In genomic region chr12:30696103-30696408, GRCh38 we compare ENCODE assay signal across 8 cellular contexts. TPM values are rescaled to one million over a fixed set of nuclear protein-coding genes. Genes with fewer than 3 reads are reported as not detected.
DNase-seq lines count a peak whose midpoint lies in the region; ATAC-seq and TF ChIP-seq lines count a peak whose summit lies in the region.

No MANE protein-coding gene starts in this region.

- no peaks in the 10 kb centered on the region for H3K27me3 ChIP-seq in ascending aorta

- peaks cover 34% of the 10 kb centered on the region for H3K4me1 Mint-ChIP-seq in activated CD8-positive, alpha-beta memory T cell treated with anti-CD3 and anti-CD28 coated beads, Interleukin-2, amount 10 ng/mL, durations not matched to agents 7 days and 5 days

- H3K27ac ChIP-seq in ascending aorta (peak overlapping the region; percentile 62 to 68), mesodermal cell (ENCODE audit: low read depth, low read length, severe bottlenecking) (no peak overlapping the region)

- intact Hi-C loops in ascending aorta (cut with DNase I) = loop anchor here (5.0 kb wide), 1 partner anchor 101 kb away; no protein-coding TSS in a partner anchor

- H3K4me1 ChIP-seq in ascending aorta = peaks cover 10 to 11% of the 10 kb centered on the region in 2 donors
- peaks cover 3% of the 10 kb centered on the region for H3K4me1 ChIP-seq in mesodermal cell (ENCODE audit: control insufficient read depth, insufficient read depth, low read length, poor library complexity, severe bottlenecking)

- peaks cover 10% of the 10 kb centered on the region for H3K36me3 Mint-ChIP-seq in activated CD8-positive, alpha-beta memory T cell treated with anti-CD3 and anti-CD28 coated beads, Interleukin-2, amount 10 ng/mL, durations not matched to agents 7 days and 5 days

- peaks cover 6% of the 10 kb centered on the region for H3K27me3 Mint-ChIP-seq in activated CD8-positive, alpha-beta memory T cell treated with anti-CD3 and anti-CD28 coated beads, Interleukin-2, amount 10 ng/mL, durations not matched to agents 7 days and 5 days

- CTCF ChIA-PET in activated CD8-positive, alpha-beta memory T cell treated with anti-CD3 and anti-CD28 coated beads, Interleukin-2, amount 10 ng/mL, durations not matched to agents 7 days and 5 days (lab: Charles Lee) = interaction anchor here (0.7 to 3.2 kb wide), 9 partner anchors 11 to 621 kb away, joined by 3 to 10 read pairs (median 4); partner anchors contain the start of gene CAPRIN2

- peak; percentile 18 for ATAC-seq in activated CD8-positive, alpha-beta memory T cell treated with anti-CD3 and anti-CD28 coated beads, Interleukin-2, amount 10 ng/mL, durations not matched to agents 7 days and 5 days
- peak; percentile 33 for ATAC-seq in HG03159 (IDR thresholded peaks at IDR 0.05; ENCODE audit: unreplicated experiment)

- no peaks in the 10 kb centered on the region for H3K36me3 ChIP-seq in ascending aorta
- no peaks in the 10 kb centered on the region for H3K36me3 ChIP-seq in mesodermal cell (ENCODE audit: control insufficient read depth, insufficient read depth, low read length)

- H3K9me3 ChIP-seq in ascending aorta = no peaks in the 10 kb centered on the region
- no peaks in the 10 kb centered on the region for H3K9me3 ChIP-seq in mesodermal cell (ENCODE audit: control insufficient read depth, low read length)

- peak overlapping the region; percentile 81 to 95 for H3K4me3 ChIP-seq in ascending aorta
- H3K4me3 ChIP-seq in mesodermal cell (ENCODE audit: extremely low read depth, insufficient read depth, low read length, poor library complexity, severe bottlenecking) = peak overlapping the region; percentile 94

- no peaks in the 10 kb centered on the region for H3K9me3 Mint-ChIP-seq in activated CD8-positive, alpha-beta memory T cell treated with anti-CD3 and anti-CD28 coated beads, Interleukin-2, amount 10 ng/mL, durations not matched to agents 7 days and 5 days (ENCODE audit: low read depth)

- no peak for DNase-seq in activated CD8-positive, alpha-beta memory T cell treated with anti-CD3 and anti-CD28 coated beads, Interleukin-2, amount 10 ng/mL, durations not matched to agents 7 days and 5 days
- no peak for DNase-seq in activated CD8-positive, alpha-beta memory T cell treated with anti-CD3 and anti-CD28 coated beads for 24 hours
- DNase-seq in ascending aorta (ENCODE audit: low spot score in 2 of 2) (no peak), SIG-M5 treated with dmso at 0.1 percent for 504 hours (lab: John Stamatoyannopoulos, UW; ENCODE audit: unreplicated experiment) (no peak), AG08396 (ENCODE audit: low spot score) (no peak), hippocampal formation (lab: John Stamatoyannopoulos, UW) (no peak)

- no peak for TF ChIP-seq CTCF in ascending aorta (IDR thresholded peaks at IDR 0.05)

- WGBS in mesodermal cell (ENCODE audit: insufficient coverage in 2 of 2), 2 experiments = 39% methylated on average over 3 of the region's 6 CpGs

- H3K4me3 Mint-ChIP-seq in activated CD8-positive, alpha-beta memory T cell treated with anti-CD3 and anti-CD28 coated beads, Interleukin-2, amount 10 ng/mL, durations not matched to agents 7 days and 5 days = peak overlapping the region; percentile 94

- H3K27ac Mint-ChIP-seq in activated CD8-positive, alpha-beta memory T cell treated with anti-CD3 and anti-CD28 coated beads, Interleukin-2, amount 10 ng/mL, durations not matched to agents 7 days and 5 days = peak overlapping the region; percentile 88

RNA-seq across cellular contexts. Expression of gene IPO8, which starts 0.4 kb away (rescaled TPM):
- 10 to 100 TPM; 40.8 to 50.5 TPM for total RNA-seq in activated CD8-positive, alpha-beta memory T cell treated with anti-CD3 and anti-CD28 coated beads, Interleukin-2, amount 10 ng/mL, durations not matched to agents 7 days and 5 days
- total RNA-seq in ascending aorta = 79.7 TPM
- polyA plus RNA-seq in mesodermal cell (2013, experiment 1 of 2) = 27.1 TPM
- polyA plus RNA-seq in mesodermal cell (2013, experiment 2 of 2) = 32.4 TPM

RNA-seq across cellular contexts. Expression of gene CAPRIN2, which starts 58.7 kb away (rescaled TPM):
- total RNA-seq in activated CD8-positive, alpha-beta memory T cell treated with anti-CD3 and anti-CD28 coated beads, Interleukin-2, amount 10 ng/mL, durations not matched to agents 7 days and 5 days = 10 to 100 TPM; 10.0 to 16.2 TPM
- 20.6 TPM for total RNA-seq in ascending aorta
- 41.6 TPM for polyA plus RNA-seq in mesodermal cell (2013, experiment 1 of 2)
- 34.7 TPM for polyA plus RNA-seq in mesodermal cell (2013, experiment 2 of 2)
